ENCODE assay signal across 13 cellular contexts in genomic region chr13:37198629-37199028, GRCh38.
"Had no signal": no experiment of that assay in that cellular context is flagged by ENCODE, and none has a peak within 500 bp of the region (broad histone marks: within the 10 kb centered on the region; RNA-seq: fewer than 3 reads in every experiment).

No MANE protein-coding gene starts in this region.

- DNase-seq: activated naive CD4-positive, alpha-beta T cell treated with Interleukin-2 at 50 U/mL for 16 hours; activated T-cell treated with anti-CD3 and anti-CD28 coated beads for 4 hours; anterior cingulate cortex; cortex of kidney; effector CD8-positive, alpha-beta T cell; foreskin keratinocyte; kidney; left lung; natural killer cell; nucleus accumbens had no signal

- H3K4me1 Mint-ChIP-seq: natural killer cell; stimulated activated effector memory CD8-positive, alpha-beta T cell treated with anti-CD3 and anti-CD28 coated beads, Interleukin-12 subunit alpha, Interleukin-12 subunit beta, amount 100 ng/mL, for 72 hours had no signal

- H3K4me3 Mint-ChIP-seq: natural killer cell; stimulated activated effector memory CD8-positive, alpha-beta T cell treated with anti-CD3 and anti-CD28 coated beads, Interleukin-12 subunit alpha, Interleukin-12 subunit beta, amount 100 ng/mL, for 72 hours had no signal

- H3K36me3 Mint-ChIP-seq: natural killer cell; stimulated activated effector memory CD8-positive, alpha-beta T cell treated with anti-CD3 and anti-CD28 coated beads, Interleukin-12 subunit alpha, Interleukin-12 subunit beta, amount 100 ng/mL, for 72 hours had no signal

- H3K27ac Mint-ChIP-seq: natural killer cell; stimulated activated effector memory CD8-positive, alpha-beta T cell treated with anti-CD3 and anti-CD28 coated beads, Interleukin-12 subunit alpha, Interleukin-12 subunit beta, amount 100 ng/mL, for 72 hours had no signal

- H3K9me3 ChIP-seq: left lung, thoracic aorta had no signal

- H3K4me3 ChIP-seq: left lung, thoracic aorta had no signal

- H3K36me3 ChIP-seq: left lung, thoracic aorta had no signal

- H3K9me3 Mint-ChIP-seq: stimulated activated effector memory CD8-positive, alpha-beta T cell treated with anti-CD3 and anti-CD28 coated beads, Interleukin-12 subunit alpha, Interleukin-12 subunit beta, amount 100 ng/mL, for 72 hours had no signal

- H3K4me1 ChIP-seq: foreskin keratinocyte, left lung had no signal

- H3K27me3 ChIP-seq: foreskin keratinocyte, left lung had no signal

- ATAC-seq: activated CD4-positive, CD25-positive, alpha-beta regulatory T cell treated with anti-CD3 and anti-CD28 coated beads, Interleukin-2, amount 50 U/mL, for 24 hours; foreskin keratinocyte; left lung; natural killer cell had no signal

- H3K27ac ChIP-seq: foreskin keratinocyte, left lung, thoracic aorta had no signal

- FAIRE-seq: kidney had no signal
